9 cellular contexts compared by ENCODE assay signal in the genomic region with DNA sequence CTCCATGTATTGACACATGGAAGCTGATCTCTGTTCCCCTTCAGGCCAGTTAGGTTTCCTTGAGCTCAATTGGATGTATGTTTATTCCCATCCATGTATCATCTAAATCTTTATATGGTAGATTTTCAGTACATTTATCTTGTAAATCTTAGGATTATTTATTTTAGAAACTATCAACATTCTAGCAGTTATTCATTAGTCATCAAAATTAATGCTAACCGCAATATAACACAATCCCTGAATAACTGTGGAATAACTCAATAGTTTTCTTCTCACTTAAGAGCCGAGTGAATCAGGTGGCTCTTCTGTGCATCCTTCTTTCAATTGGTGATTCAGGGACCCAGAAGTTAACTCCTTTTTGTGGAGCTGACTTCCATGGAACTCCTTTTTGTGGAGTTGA. TPM values are rescaled to one million over a fixed set of nuclear protein-coding genes. Genes with fewer than 3 reads are reported as not detected.
"Had no signal": no experiment of that assay in that cellular context is flagged by ENCODE, and none has a peak within 500 bp of the region (broad histone marks: within the 10 kb centered on the region; RNA-seq: fewer than 3 reads in every experiment).

No MANE protein-coding gene starts in this region.

- H3K4me3 ChIP-seq: GM12878 had no signal

- ATAC-seq: GM12878 had no signal

- FAIRE-seq: G401.6, GM12878, GM12891, GM12892, GM18507, GM19239 had no signal

- DNase-seq: GDM1, GF-D8 had no signal

RNA-seq across cellular contexts. Expression of gene TBX18, which starts 15.5 kb away (rescaled TPM):
- total RNA-seq: G401 had no signal
